ENCODE assay signal across 2 cellular contexts in genomic region chr14:21202463-21203358, GRCh38.
TF ChIP-seq lines count a peak whose summit lies in the region.

No MANE protein-coding gene starts in this region.

TF ChIP-seq in IMR-90, 13 proteins besides CTCF, POLR2A, EP300 and RAD21:
- TF ChIP-seq FOS (IDR thresholded peaks at IDR 0.05; ENCODE audit: low read depth, low read length) (no peak), MAZ (IDR thresholded peaks at IDR 0.05; ENCODE audit: borderline replicate concordance, low read depth, low read length) (no peak), CEBPB (IDR thresholded peaks at IDR 0.05; ENCODE audit: low read depth, low read length) (no peak), RCOR1 (IDR thresholded peaks at IDR 0.05; ENCODE audit: insufficient replicate concordance, low read length) (no peak), MXI1 (IDR thresholded peaks at IDR 0.05; ENCODE audit: borderline replicate concordance, low read depth, low read length) (no peak), RFX5 (IDR thresholded peaks at IDR 0.05; ENCODE audit: low read depth, low read length) (no peak), CHD1 (IDR thresholded peaks at IDR 0.05; ENCODE audit: low read depth, low read length) (no peak), BHLHE40 (IDR thresholded peaks at IDR 0.05; ENCODE audit: low read depth, low read length) (no peak), MAFK (IDR thresholded peaks at IDR 0.05; ENCODE audit: low read depth, low read length) (no peak), SMC3 (IDR thresholded peaks at IDR 0.05; ENCODE audit: low read depth, low read length) (no peak)
- TF ChIP-seq, protein P1, sequence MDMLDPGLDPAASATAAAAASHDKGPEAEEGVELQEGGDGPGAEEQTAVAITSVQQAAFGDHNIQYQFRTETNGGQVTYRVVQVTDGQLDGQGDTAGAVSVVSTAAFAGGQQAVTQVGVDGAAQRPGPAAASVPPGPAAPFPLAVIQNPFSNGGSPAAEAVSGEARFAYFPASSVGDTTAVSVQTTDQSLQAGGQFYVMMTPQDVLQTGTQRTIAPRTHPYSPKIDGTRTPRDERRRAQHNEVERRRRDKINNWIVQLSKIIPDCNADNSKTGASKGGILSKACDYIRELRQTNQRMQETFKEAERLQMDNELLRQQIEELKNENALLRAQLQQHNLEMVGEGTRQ (IDR thresholded peaks at IDR 0.05; ENCODE audit: low read depth, low read length) = no peak
- TF ChIP-seq, protein P2, sequence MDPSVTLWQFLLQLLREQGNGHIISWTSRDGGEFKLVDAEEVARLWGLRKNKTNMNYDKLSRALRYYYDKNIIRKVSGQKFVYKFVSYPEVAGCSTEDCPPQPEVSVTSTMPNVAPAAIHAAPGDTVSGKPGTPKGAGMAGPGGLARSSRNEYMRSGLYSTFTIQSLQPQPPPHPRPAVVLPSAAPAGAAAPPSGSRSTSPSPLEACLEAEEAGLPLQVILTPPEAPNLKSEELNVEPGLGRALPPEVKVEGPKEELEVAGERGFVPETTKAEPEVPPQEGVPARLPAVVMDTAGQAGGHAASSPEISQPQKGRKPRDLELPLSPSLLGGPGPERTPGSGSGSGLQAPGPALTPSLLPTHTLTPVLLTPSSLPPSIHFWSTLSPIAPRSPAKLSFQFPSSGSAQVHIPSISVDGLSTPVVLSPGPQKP (IDR thresholded peaks at IDR 0.05; ENCODE audit: borderline replicate concordance, low read depth, low read length) = no peak

TF ChIP-seq in K562, 482 proteins besides CTCF, POLR2A, EP300 and RAD21:
- TF ChIP-seq HMBOX1 (IDR thresholded peaks at IDR 0.05) = peak; percentile 41; the same call in 1 of the 2 replicates
- TF ChIP-seq POLR2AphosphoS5 (IDR thresholded peaks at IDR 0.05; ENCODE audit: control insufficient read depth, insufficient read depth, low read depth, low read length) = 0 out of 2 replicates have a peak, but pooled peaks have one; percentile 8
- no peak for TF ChIP-seq SLC30A9 (CRISPR knock-in tag; IDR thresholded peaks at IDR 0.05)
- no peak for TF ChIP-seq ZNF77 (CRISPR knock-in tag; IDR thresholded peaks at IDR 0.05)
- TF ChIP-seq NFATC3 (IDR thresholded peaks at IDR 0.05) = no peak
- TF ChIP-seq POLR2H (tag; IDR thresholded peaks at IDR 0.05; ENCODE audit: low read depth) = 0 out of 2 replicates have a peak, but pooled peaks have one; percentile 7
TF ChIP-seq in K562: peak in this region for 3.
